Comparison of ENCODE assay signal across 18 cellular contexts in genomic region chr14:54840336-54840735, GRCh38.
DNase-seq lines count a peak whose midpoint lies in the region; ATAC-seq, FAIRE-seq and TF ChIP-seq lines count a peak whose summit lies in the region.
"Had no signal": no experiment of that assay in that cellular context is flagged by ENCODE, and none has a peak within 500 bp of the region (broad histone marks: within the 10 kb centered on the region; RNA-seq: fewer than 3 reads in every experiment).

No MANE protein-coding gene starts in this region.

- no peak for TF ChIP-seq EP300 in tibial nerve (IDR thresholded peaks at IDR 0.05)

- H3K27ac ChIP-seq in prostate gland (peak overlapping the region; percentile 6 to 47), tibial nerve (peak overlapping the region in 3 of 4 donors; percentile 4 to 75 (median 38))

- peak; percentile 45 for DNase-seq in amniotic epithelial cell (ENCODE audit: low read depth)
- DNase-seq in fibroblast of the aortic adventitia (ENCODE audit: low read depth): peak; percentile 15
- no peak for DNase-seq in prostate gland (ENCODE audit: low spot score)
- no peak for DNase-seq in tibial nerve (ENCODE audit: low spot score in 2 of 2)
- no peak for DNase-seq in GM12892 (ENCODE audit: insufficient read length)
- no peak for DNase-seq in Kasumi-1 (lab: John Stamatoyannopoulos, UW)
- DNase-seq: ACHN; CD4-positive, alpha-beta T cell; DMS79; MG63; NCI-H1105; NCI-H1694 treated with DMSO at 0.1 percent for 48 hours; NCI-H345; NCI-H526 treated with DMSO at 0.1 percent for 48 hours had no signal

- no peak for ATAC-seq in GM18873 (IDR thresholded peaks at IDR 0.05; ENCODE audit: low FRiP score, unreplicated experiment)
- ATAC-seq: GM12878, GM23338, K562 had no signal

- 76% methylated on average over 3 of the region's 3 CpGs for WGBS in prostate gland
- 69 to 72% methylated on average over 3 of the region's 3 CpGs for WGBS in tibial nerve, 2 donors

- intact Hi-C loops in prostate gland (cut with DNase I): no loop called here

- FAIRE-seq in GM12892 (lab: Jason Lieb, UNC): no peak
- FAIRE-seq: GM12878, K562 had no signal

- no peaks in the 10 kb centered on the region for H3K36me3 ChIP-seq in prostate gland
- no peaks in the 10 kb centered on the region for H3K36me3 ChIP-seq in tibial nerve
- H3K36me3 ChIP-seq: MG63 had no signal

- H3K9me3 ChIP-seq in prostate gland (no peaks in the 10 kb centered on the region), tibial nerve (no peaks in the 10 kb centered on the region)
- H3K9me3 ChIP-seq: MG63 had no signal

- no peak overlapping the region for H3K4me3 ChIP-seq in fibroblast of the aortic adventitia (ENCODE audit: low read depth, low read length)
- H3K4me3 ChIP-seq in prostate gland: no peak overlapping the region
- H3K4me3 ChIP-seq in tibial nerve: no peak overlapping the region
- H3K4me3 ChIP-seq: GM12878, GM23338, K562, MG63 had no signal

- TF ChIP-seq POLR2A in prostate gland (IDR thresholded peaks at IDR 0.05) (no peak), tibial nerve (IDR thresholded peaks at IDR 0.05) (no peak), GM12892 (IDR thresholded peaks at IDR 0.05; ENCODE audit: low read depth, low read length) (no peak)

- H3K4me1 ChIP-seq in prostate gland (replicated peaks): no peaks in the 10 kb centered on the region
- H3K4me1 ChIP-seq in tibial nerve: peaks cover 0 to 8% (median 0%) of the 10 kb centered on the region in 4 donors

- TF ChIP-seq CTCF in fibroblast of the aortic adventitia (IDR thresholded peaks at IDR 0.05; ENCODE audit: insufficient read depth, low read length): no peak
- TF ChIP-seq CTCF in prostate gland (IDR thresholded peaks at IDR 0.05): no peak
- TF ChIP-seq CTCF in tibial nerve (IDR thresholded peaks at IDR 0.05): no peak

- H3K27me3 ChIP-seq in prostate gland (replicated peaks; ENCODE audit: insufficient read depth) (no peaks in the 10 kb centered on the region), tibial nerve (no peaks in the 10 kb centered on the region)
- H3K27me3 ChIP-seq: MG63 had no signal

Comparison
In these comparisons a context has a peak if more than half of its experiments do, and no peak if none do; other contexts are left out.
1. DNase-seq: peak in amniotic epithelial cell (single experiment) and fibroblast of the aortic adventitia (single experiment); none in prostate gland (single experiment), tibial nerve (0 of 2), GM12892 (single experiment) and Kasumi-1 (0 of 2).